13 cellular contexts compared by ENCODE assay signal in the genomic region with DNA sequence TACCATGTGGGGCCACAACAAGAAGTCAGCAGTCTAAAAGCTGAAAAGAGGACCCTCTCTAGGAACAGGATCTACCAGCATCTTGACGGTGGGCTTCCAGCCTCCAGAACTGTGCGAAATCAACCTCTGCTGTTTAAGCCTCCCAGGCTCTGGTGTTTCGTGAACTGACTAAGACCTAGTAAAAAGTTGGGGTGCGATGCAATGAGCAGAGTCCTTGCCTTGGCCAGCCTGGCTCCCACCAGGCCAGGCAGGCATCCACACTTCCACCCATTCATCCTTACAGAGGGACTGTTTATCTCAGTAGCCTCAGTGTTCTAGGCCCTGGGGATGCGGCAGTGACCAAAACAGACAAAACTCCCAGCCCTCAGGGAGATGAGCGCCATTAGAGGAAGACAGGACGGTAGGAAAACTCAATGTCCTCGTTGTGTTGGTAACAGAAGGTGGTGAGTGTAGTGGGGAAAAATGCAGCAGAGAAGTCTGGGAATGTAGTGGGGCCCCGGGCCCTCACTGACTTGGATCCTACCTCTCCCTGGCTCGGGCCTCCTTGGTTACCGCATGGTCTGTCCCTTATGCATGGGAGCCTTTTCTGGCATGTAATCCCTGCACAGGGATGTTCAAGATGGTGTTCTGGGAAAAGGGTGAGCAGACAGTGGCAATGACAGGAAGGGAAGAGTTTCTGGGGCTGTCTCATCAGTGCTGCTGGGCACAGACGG.
A peak's percentile ranks its signal among the peaks of the same experiment; 100 is the strongest.
DNase-seq lines count a peak whose midpoint lies in the region; ATAC-seq and TF ChIP-seq lines count a peak whose summit lies in the region.
"Had no signal": no experiment of that assay in that cellular context is flagged by ENCODE, and none has a peak within 500 bp of the region (broad histone marks: within the 10 kb centered on the region; RNA-seq: fewer than 3 reads in every experiment).

No MANE protein-coding gene starts in this region.

- H3K9me3 ChIP-seq in right atrium auricular region, result peaks cover 0 to under 1% of the 10 kb centered on the region in 2 donors
- H3K9me3 ChIP-seq in left ventricle myocardium inferior (replicated peaks), result peaks cover 6% of the 10 kb centered on the region
- H3K9me3 ChIP-seq in Loucy (ENCODE audit: insufficient read depth, low read depth, low read length), result no peaks in the 10 kb centered on the region
- peaks cover 0 to 5% of the 10 kb centered on the region in 2 donors for H3K9me3 ChIP-seq in neuronal stem cell (replicated peaks in 1 of 2; ENCODE audit: control insufficient read depth in 2 of 2, insufficient read depth in 1 of 2, low read depth in 1 of 2, low read length in 2 of 2)
- H3K9me3 ChIP-seq: BE2C, Caco-2 had no signal

- H3K14ac ChIP-seq in neuronal stem cell (ENCODE audit: low read length), result no peak overlapping the region

- no peak for ATAC-seq in GM21529 (IDR thresholded peaks at IDR 0.05; ENCODE audit: unreplicated experiment)

- H3K4me2 ChIP-seq in Loucy (ENCODE audit: low read depth, low read length, poor library complexity, severe bottlenecking) (peak overlapping the region; percentile 41), neuronal stem cell (ENCODE audit: insufficient read depth, low read length, poor library complexity, severe bottlenecking) (no peak overlapping the region)

- H3K79me2 ChIP-seq in Loucy (ENCODE audit: insufficient read depth, low read length), result no peaks in the 10 kb centered on the region

- H3K4me1 ChIP-seq in right atrium auricular region, result peaks cover 0 to 19% of the 10 kb centered on the region in 2 donors
- peaks cover 30% of the 10 kb centered on the region for H3K4me1 ChIP-seq in left ventricle myocardium inferior
- peaks cover 23% of the 10 kb centered on the region for H3K4me1 ChIP-seq in Loucy (ENCODE audit: insufficient read depth, low read length, poor library complexity, severe bottlenecking)
- peaks cover 0 to 9% of the 10 kb centered on the region in 2 donors for H3K4me1 ChIP-seq in neuronal stem cell (ENCODE audit: control insufficient read depth in 2 of 2, insufficient read depth in 1 of 2, low read depth in 1 of 2, low read length in 2 of 2)
- H3K4me1 ChIP-seq: BE2C had no signal

- no peak overlapping the region for H3K23ac ChIP-seq in neuronal stem cell (ENCODE audit: low read depth, low read length, poor library complexity)

- no CpG with 5 or more reads among the region's 12 CpGs for WGBS in neuronal stem cell (ENCODE audit: extremely low coverage in 2 of 2, insufficient read length in 2 of 2, insufficient replicate concordance in 1 of 2), 2 donors

- H3K79me1 ChIP-seq in neuronal stem cell (ENCODE audit: low read depth, low read length), result peaks cover 2% of the 10 kb centered on the region

- no peak overlapping the region for H2BK120ac ChIP-seq in neuronal stem cell (ENCODE audit: low read depth, low read length)

- no peaks in the 10 kb centered on the region for H3K36me3 ChIP-seq in right atrium auricular region
- no peaks in the 10 kb centered on the region for H3K36me3 ChIP-seq in left ventricle myocardium inferior
- H3K36me3 ChIP-seq in Loucy (ENCODE audit: insufficient read depth, low read length), result no peaks in the 10 kb centered on the region
- H3K36me3 ChIP-seq in neuronal stem cell (replicated peaks in 1 of 2; ENCODE audit: control insufficient read depth in 2 of 2, insufficient read depth in 2 of 2, low read length in 2 of 2), result no peaks in the 10 kb centered on the region
- H3K36me3 ChIP-seq: BE2C had no signal

- H2BK5ac ChIP-seq in neuronal stem cell (ENCODE audit: low read length), result no peak overlapping the region

- H4K8ac ChIP-seq in neuronal stem cell (ENCODE audit: low read depth, low read length), result no peak overlapping the region

- H3K4me3 ChIP-seq in right atrium auricular region (no peak overlapping the region), left ventricle myocardium inferior (no peak overlapping the region), Loucy (ENCODE audit: low read length, poor library complexity, severe bottlenecking) (no peak overlapping the region), neuronal stem cell (ENCODE audit: low read length in 2 of 2) (no peak overlapping the region)
- H3K4me3 ChIP-seq: GM23248 had no signal

- H2BK15ac ChIP-seq in neuronal stem cell (ENCODE audit: low read length), result peak overlapping the region; percentile 0

- no peaks in the 10 kb centered on the region for H3K9me2 ChIP-seq in Loucy (replicated peaks; ENCODE audit: low read depth, low read length)

- H3K18ac ChIP-seq in neuronal stem cell (ENCODE audit: low read length), result no peak overlapping the region

- H4K20me1 ChIP-seq in Loucy (ENCODE audit: insufficient read depth, low read length, poor library complexity, severe bottlenecking), result no peaks in the 10 kb centered on the region

- no peak for TF ChIP-seq CTCF in right atrium auricular region (IDR thresholded peaks at IDR 0.05)
- no peak for TF ChIP-seq CTCF in left ventricle myocardium inferior (IDR thresholded peaks at IDR 0.05; ENCODE audit: borderline replicate concordance)
- TF ChIP-seq CTCF in Loucy (conservative IDR thresholded peaks at IDR 0.05; ENCODE audit: low read length), result no peak

- intact Hi-C loops in left ventricle myocardium inferior (cut with micrococcal nuclease), result no loop called here

- no peak overlapping the region for H2AK5ac ChIP-seq in neuronal stem cell (ENCODE audit: low read depth, low read length)

- H3K27me3 ChIP-seq in right atrium auricular region (no peaks in the 10 kb centered on the region), left ventricle myocardium inferior (ENCODE audit: low read depth) (peaks cover 6% of the 10 kb centered on the region), Loucy (ENCODE audit: insufficient read depth, low read length, poor library complexity, severe bottlenecking) (no peaks in the 10 kb centered on the region), neuronal stem cell (ENCODE audit: control insufficient read depth in 3 of 3, insufficient read depth in 3 of 3, low read depth in 1 of 3, low read length in 3 of 3) (no peaks in the 10 kb centered on the region)
- H3K27me3 ChIP-seq: BE2C had no signal

- H2AFZ ChIP-seq in Loucy (ENCODE audit: low read length) (no peak overlapping the region), neuronal stem cell (ENCODE audit: low read length) (no peak overlapping the region)
- H2AFZ ChIP-seq: GM23248 had no signal

- H4K91ac ChIP-seq in neuronal stem cell (ENCODE audit: low read depth, low read length, poor library complexity), result no peak overlapping the region

- H3K27ac ChIP-seq in right atrium auricular region (no peak overlapping the region), left ventricle myocardium inferior (replicated peaks) (no peak overlapping the region), neuronal stem cell (replicated peaks; ENCODE audit: low read length) (no peak overlapping the region)
- H3K27ac ChIP-seq: GM23248 had no signal

- H3F3A ChIP-seq in Loucy (ENCODE audit: low read depth), result no peaks in the 10 kb centered on the region

- no peak overlapping the region for H3K4ac ChIP-seq in neuronal stem cell (ENCODE audit: low read length)

- DNase-seq in right atrium auricular region (ENCODE audit: low spot score) (peak; percentile 42), left ventricle myocardium inferior (no peak), neuronal stem cell (ENCODE audit: low spot score) (no peak), HT-29 (ENCODE audit: low spot score) (no peak), NOMO-1 treated with dmso at 0.1 percent for 144 hours (lab: John Stamatoyannopoulos, UW; ENCODE audit: unreplicated experiment) (no peak)
- DNase-seq: ACHN; BE2C; Caco-2; CD8-positive, alpha-beta memory T cell; GDM1; GM23248 had no signal

- no peak overlapping the region for H2BK12ac ChIP-seq in neuronal stem cell (ENCODE audit: low read length)

- H3K9ac ChIP-seq in Loucy (ENCODE audit: low read depth, low read length, poor library complexity, severe bottlenecking) (peak overlapping the region; percentile 46), neuronal stem cell (ENCODE audit: low read depth, low read length, poor library complexity) (no peak overlapping the region)
- H3K9ac ChIP-seq: GM23248 had no signal
